Comparison of ENCODE assay signal across 10 cellular contexts in the genomic region with DNA sequence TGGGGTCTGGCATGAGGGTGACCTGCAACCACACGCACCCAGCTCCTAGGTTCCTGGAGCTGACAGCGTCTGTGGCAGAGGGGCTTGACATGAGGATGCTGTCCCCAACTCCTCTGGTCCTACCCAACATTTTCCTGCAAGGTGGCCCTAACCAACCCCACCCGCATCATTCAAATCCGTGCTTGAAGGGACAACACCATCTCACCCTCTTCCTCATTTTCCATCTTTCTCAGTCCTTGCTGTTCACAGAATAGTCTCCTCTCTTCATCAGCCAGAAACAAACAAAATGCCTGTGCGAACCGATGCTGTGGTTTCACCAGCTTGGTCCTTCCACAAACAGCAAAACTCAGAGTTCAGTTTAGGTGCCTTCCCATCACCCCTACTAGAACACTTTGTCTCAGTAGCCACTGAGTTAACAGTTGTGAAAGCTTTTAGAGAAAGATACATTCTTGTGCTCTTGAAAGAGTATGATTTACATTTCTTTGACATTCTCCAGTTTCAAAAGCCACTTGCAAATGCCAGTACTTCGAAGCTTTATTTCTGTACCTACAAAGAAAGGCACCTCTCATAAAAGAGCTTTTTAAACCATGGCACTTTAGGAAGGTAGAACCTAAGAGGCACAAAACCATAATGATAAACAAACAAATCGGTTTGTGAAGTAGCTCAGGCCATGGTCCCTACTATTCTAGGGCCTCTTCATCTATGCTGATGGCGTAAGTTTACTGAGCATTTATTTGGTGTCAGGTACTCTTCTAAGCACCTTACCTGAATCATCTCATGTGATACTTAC. TPM values are rescaled to one million over a fixed set of nuclear protein-coding genes. Genes with fewer than 3 reads are reported as not detected.
DNase-seq lines count a peak whose midpoint lies in the region; ATAC-seq, FAIRE-seq and TF ChIP-seq lines count a peak whose summit lies in the region.
"Had no signal": no experiment of that assay in that cellular context is flagged by ENCODE, and none has a peak within 500 bp of the region (broad histone marks: within the 10 kb centered on the region; RNA-seq: fewer than 3 reads in every experiment).

No MANE protein-coding gene starts in this region.

- FAIRE-seq in urothelium cell line (lab: Jason Lieb, UNC) (peak; percentile 50), pancreas (lab: Jason Lieb, UNC) (no peak)

- in situ Hi-C loops in mammary epithelial cell (cut with MboI; ENCODE audit: low sequenced_read_pairs in 2 of 2), result no loop called here

- POLR2A ChIA-PET in MCF 10A (lab: Yijun Ruan, JAX), result interaction anchor here (0.6 to 1.0 kb wide), 2 partner anchors 41 to 510 kb away, joined by 3 to 4 read pairs; no protein-coding TSS in a partner anchor

- dilution Hi-C loops in mammary epithelial cell (cut with HindIII; ENCODE audit: low sequenced_read_pairs), result no loop called here

- H3K4me3 ChIP-seq in mammary epithelial cell (replicated peaks in 1 of 3; ENCODE audit: insufficient read depth in 1 of 3, low read depth in 2 of 3, low read length in 3 of 3), result no peak overlapping the region
- no peak overlapping the region for H3K4me3 ChIP-seq in OCI-LY3 (ENCODE audit: low read length)
- H3K4me3 ChIP-seq in fibroblast of villous mesenchyme (ENCODE audit: low read depth, low read length), result no peak overlapping the region
- H3K4me3 ChIP-seq in pancreas, result no peak overlapping the region

- H3K4me1 Mint-ChIP-seq in MCF 10A (ENCODE audit: insufficient read depth, unreplicated experiment), result peaks cover 41% of the 10 kb centered on the region

- peaks cover 43% of the 10 kb centered on the region for H3K4me1 ChIP-seq in mammary epithelial cell (ENCODE audit: insufficient read depth, low read length)
- H3K4me1 ChIP-seq in OCI-LY3 (ENCODE audit: low read length), result peaks cover 27% of the 10 kb centered on the region
- peaks cover 0 to 2% (median 0%) of the 10 kb centered on the region in 3 donors for H3K4me1 ChIP-seq in pancreas

- H3K4me2 ChIP-seq in mammary epithelial cell (ENCODE audit: insufficient read depth, low read depth, low read length), result no peak overlapping the region
- peak overlapping the region; percentile 36 for H3K4me2 ChIP-seq in OCI-LY3 (ENCODE audit: low read length)

- H4K20me1 ChIP-seq in mammary epithelial cell (ENCODE audit: insufficient read depth, low read length), result no peaks in the 10 kb centered on the region
- H4K20me1 ChIP-seq in OCI-LY3 (ENCODE audit: insufficient read depth, low read length), result no peaks in the 10 kb centered on the region

- BruUV-seq in MCF 10A (replicated peaks; lab: Mats Ljungman, UMichigan) (no TSS peak), mammary epithelial cell (replicated peaks; lab: Mats Ljungman, UMichigan) (no TSS peak)

- peak overlapping the region; percentile 77 for H3K27ac Mint-ChIP-seq in MCF 10A (ENCODE audit: low read depth, unreplicated experiment)

- H3K36me3 ChIP-seq in mammary epithelial cell (ENCODE audit: insufficient read depth, low read length) (no peaks in the 10 kb centered on the region), OCI-LY3 (replicated peaks; ENCODE audit: low read depth, low read length) (no peaks in the 10 kb centered on the region), pancreas (no peaks in the 10 kb centered on the region)

- no peaks in the 10 kb centered on the region for H3K9me3 Mint-ChIP-seq in MCF 10A (ENCODE audit: unreplicated experiment)

- H3K27me3 ChIP-seq in mammary epithelial cell (ENCODE audit: insufficient read depth, low read length), result no peaks in the 10 kb centered on the region
- H3K27me3 ChIP-seq in OCI-LY3 (ENCODE audit: low read depth, low read length), result peaks cover 6% of the 10 kb centered on the region; the same call in 1 of the 2 replicates
- H3K27me3 ChIP-seq in pancreas, result no peaks in the 10 kb centered on the region

- no peak for ATAC-seq in pancreas

- no peak for DNase-seq in MCF 10A (ENCODE audit: unreplicated experiment)
- no peak for DNase-seq in mammary epithelial cell
- peak; percentile 66 for DNase-seq in fibroblast of villous mesenchyme (ENCODE audit: low read depth)
- no peak for DNase-seq in urothelium cell line (ENCODE audit: low spot score)
- no peak for DNase-seq in NCI-H2029 (lab: John Stamatoyannopoulos, UW)
- DNase-seq in dermis blood vessel endothelial cell, result no peak
- no peak for DNase-seq in pancreas
- DNase-seq: C1 segment of cervical spinal cord, NCI-H1105 had no signal

- H3K9me3 ChIP-seq in mammary epithelial cell (replicated peaks; ENCODE audit: insufficient read depth, low read length) (no peaks in the 10 kb centered on the region), OCI-LY3 (ENCODE audit: insufficient read depth, low read length) (no peaks in the 10 kb centered on the region), pancreas (no peaks in the 10 kb centered on the region)

- CTCF ChIA-PET in MCF 10A (lab: Yijun Ruan, JAX), result interaction anchor here (0.5 to 1.5 kb wide), 3 partner anchors 329 to 533 kb away, joined by 3 to 4 read pairs (median 4); no protein-coding TSS in a partner anchor
- CTCF ChIA-PET in mammary epithelial cell (lab: Charles Lee; ENCODE audit: low non-redundant PET), result no interaction called here

- H3K79me2 ChIP-seq in mammary epithelial cell (ENCODE audit: insufficient read depth, low read length), result no peaks in the 10 kb centered on the region
- no peaks in the 10 kb centered on the region for H3K79me2 ChIP-seq in OCI-LY3 (ENCODE audit: low read length)

- intact Hi-C loops in MCF 10A (cut with micrococcal nuclease) (no loop called here), mammary epithelial cell (cut with micrococcal nuclease) (loop anchor here (5.0 kb wide), 1 partner anchor 139 kb away; no protein-coding TSS in a partner anchor), pancreas (cut with DNase I) (no loop called here)

- no peaks in the 10 kb centered on the region for H3K27me3 Mint-ChIP-seq in MCF 10A (ENCODE audit: insufficient read depth, unreplicated experiment)

- TF ChIP-seq CTCF in MCF 10A (IDR thresholded peaks at IDR 0.05; ENCODE audit: unreplicated experiment) (no peak), mammary epithelial cell (conservative IDR thresholded peaks at IDR 0.05 in 1 of 2, IDR thresholded peaks at IDR 0.05 in 1 of 2; ENCODE audit: extremely low read depth in 1 of 2, insufficient read depth in 1 of 2, low read depth in 1 of 2, low read length in 2 of 2) (no peak), OCI-LY3 (IDR thresholded peaks at IDR 0.05; ENCODE audit: low read depth, low read length) (no peak), fibroblast of villous mesenchyme (IDR thresholded peaks at IDR 0.05; ENCODE audit: insufficient read depth, low read depth, low read length) (no peak), pancreas (IDR thresholded peaks at IDR 0.05) (no peak)

- peaks cover 6% of the 10 kb centered on the region for H3K36me3 Mint-ChIP-seq in MCF 10A (ENCODE audit: insufficient read depth, unreplicated experiment)

- no peak overlapping the region for H3K4me3 Mint-ChIP-seq in MCF 10A (ENCODE audit: unreplicated experiment)

- H3K9ac ChIP-seq in mammary epithelial cell (ENCODE audit: insufficient read depth, low read length) (no peak overlapping the region), OCI-LY3 (ENCODE audit: low read length) (no peak overlapping the region)

- H3K27ac ChIP-seq in mammary epithelial cell (ENCODE audit: insufficient read depth, low read depth, low read length) (no peak overlapping the region), OCI-LY3 (ENCODE audit: low read length) (no peak overlapping the region), pancreas (no peak overlapping the region)

- WGBS in mammary epithelial cell (ENCODE audit: low coverage, missing lambda C conversion rate), result 98% methylated on average over 9 of the region's 9 CpGs
- WGBS in pancreas, 2 donors, result 85 to 88% methylated on average over 9 of the region's 9 CpGs

- H2AFZ ChIP-seq in mammary epithelial cell (ENCODE audit: low read depth, low read length) (no peak overlapping the region), OCI-LY3 (ENCODE audit: low read depth, low read length) (no peak overlapping the region)

RNA-seq across cellular contexts. Expression of a gene that starts 41.7 kb away (rescaled TPM):
- total RNA-seq in MCF 10A (2022) (19.4 and 20.2 TPM in 2 replicates), mammary epithelial cell (10 to 100 TPM; 11.0 to 12.4 TPM), fibroblast of villous mesenchyme (9.3 and 13.0 TPM in 2 replicates), dermis blood vessel endothelial cell (6.6 and 9.4 TPM in 2 replicates), pancreas (1 to 10 TPM; 3.0 to 7.8 (median 4.4) TPM)
- polyA plus RNA-seq in mammary epithelial cell (5.2 TPM), pancreas (1 to 10 TPM; 2.5 to 7.2 TPM)
- polyA minus RNA-seq in mammary epithelial cell, result 5.3 TPM
